In the genomic region with DNA sequence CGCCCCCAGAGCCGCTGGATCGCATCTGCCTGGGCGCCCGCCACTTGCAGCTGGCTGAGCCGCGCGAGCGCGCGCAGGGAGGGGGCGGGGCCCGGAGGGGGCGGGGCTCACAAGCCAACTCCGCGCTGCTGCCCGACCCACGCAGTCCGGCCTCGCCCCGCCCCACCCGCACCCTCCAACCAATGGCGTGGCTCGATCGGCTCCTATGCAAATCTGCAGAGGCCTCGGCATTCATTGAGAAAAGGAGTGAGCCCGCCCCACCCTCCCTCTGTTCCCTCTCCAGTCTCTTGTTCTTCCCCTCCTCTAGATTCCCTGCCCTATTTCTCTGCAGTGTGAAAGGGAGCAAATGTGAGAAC, we compare ENCODE assay signal across 8 cellular contexts. TPM values are rescaled to one million over a fixed set of nuclear protein-coding genes. Genes with fewer than 3 reads are reported as not detected.
DNase-seq lines count a peak whose midpoint lies in the region; ATAC-seq lines count a peak whose summit lies in the region.

TSS of gene ALK (minus strand) at position 27 of the 356 bp plus-strand sequence. CDS start 927 bp downstream, outside the sequence.

- H3K27me3 ChIP-seq in esophagus (ENCODE audit: control insufficient read depth in 1 of 2, insufficient read depth in 2 of 2, low read length in 2 of 2) = peaks cover 0 to 15% of the 10 kb centered on the region in 2 donors

- peak; percentile 47 for ATAC-seq in HG02642 (IDR thresholded peaks at IDR 0.05; ENCODE audit: poor library complexity, unreplicated experiment)

- peak within 1 kb of the TSS; percentile 8 to 23 for H3K4me3 ChIP-seq in esophagus (ENCODE audit: low read depth in 1 of 2, low read length in 2 of 2)

- no peak within 1 kb of the TSS for H3K27ac ChIP-seq in esophagus (ENCODE audit: low read depth in 2 of 2, low read length in 1 of 2)

- WGBS in esophagus, 2 donors = 1 to 2% methylated on average over 16 to 27 of the region's 27 CpGs

- H3K36me3 ChIP-seq in esophagus (ENCODE audit: control insufficient read depth in 2 of 2, insufficient read depth in 2 of 2, low read length in 1 of 2) = no peaks in the 10 kb centered on the region

- DNase-seq in AG20443 (ENCODE audit: low spot score) = peak; percentile 95
- peak; percentile 79 for DNase-seq in NCI-H748 treated with DMSO at 0.1 percent for 48 hours (lab: John Stamatoyannopoulos, UW)
- DNase-seq in activated T-cell treated with anti-CD3 and anti-CD28 coated beads for 48 hours (ENCODE audit: low read depth) = peak; percentile 75
- peak; percentile 88 for DNase-seq in mucosa of gallbladder (ENCODE audit: low spot score)
- DNase-seq in stimulated activated CD8-positive, alpha-beta memory T cell treated with anti-CD3 and anti-CD28 coated beads, Interleukin-7, amount 100 ng/mL, for 4 hours (ENCODE audit: low read depth in 2 of 2) = peak; percentile 9 to 35
- DNase-seq in central memory CD4-positive, alpha-beta T cell = no peak

- no peaks in the 10 kb centered on the region for H3K9me3 ChIP-seq in esophagus (ENCODE audit: control insufficient read depth in 2 of 2, insufficient read depth in 1 of 2, low read depth in 1 of 2, low read length in 1 of 2)

- H3K4me1 ChIP-seq in esophagus (ENCODE audit: control insufficient read depth in 2 of 2, insufficient read depth in 2 of 2, low read length in 1 of 2) = peaks cover 4 to 12% of the 10 kb centered on the region in 2 donors

RNA-seq across cellular contexts. Expression of gene ALK, which starts in this region (rescaled TPM):
- under 1 TPM; 0.04 to 0.05 TPM for polyA plus RNA-seq in esophagus
- total RNA-seq in mucosa of gallbladder = 0.20 TPM

Comparison
In these comparisons a context has a peak if more than half of its experiments do, and no peak if none do; other contexts are left out.
1. Peak in DNase-seq in mucosa of gallbladder; RNA of the gene not detected or under 1 TPM.